9 cellular contexts compared by ENCODE assay signal in genomic region chr14:40417777-40418401, GRCh38.
DNase-seq lines count a peak whose midpoint lies in the region; ATAC-seq, FAIRE-seq and TF ChIP-seq lines count a peak whose summit lies in the region.
"Had no signal": no experiment of that assay in that cellular context is flagged by ENCODE, and none has a peak within 500 bp of the region (broad histone marks: within the 10 kb centered on the region; RNA-seq: fewer than 3 reads in every experiment).

No MANE protein-coding gene starts in this region.

- H4K20me1 ChIP-seq in astrocyte (ENCODE audit: insufficient read depth, low read length) (no peaks in the 10 kb centered on the region), neural cell (ENCODE audit: insufficient read depth) (no peaks in the 10 kb centered on the region)

- TF ChIP-seq EP300 in neural cell (conservative IDR thresholded peaks at IDR 0.05; ENCODE audit: poor library complexity, severe bottlenecking), result no peak

- no peaks in the 10 kb centered on the region for H3K9me3 ChIP-seq in HEK293 (ENCODE audit: control insufficient read depth, insufficient read depth, low read depth, low read length)
- H3K9me3 ChIP-seq in astrocyte (ENCODE audit: insufficient read depth, low read depth, low read length), result no peaks in the 10 kb centered on the region
- H3K9me3 ChIP-seq in neural cell (ENCODE audit: low read length), result no peaks in the 10 kb centered on the region

- no peaks in the 10 kb centered on the region for H3K36me3 Mint-ChIP-seq in astrocyte (ENCODE audit: low read depth, unreplicated experiment)
- no peaks in the 10 kb centered on the region for H3K36me3 Mint-ChIP-seq in stimulated activated memory B cell treated with anti-CD40 and anti-IgM and Interleukin-4, amounts not matched to agents 10 μg/mL and 1 μg/mL and 100 μg/mL, for 72 hours
- no peaks in the 10 kb centered on the region for H3K36me3 Mint-ChIP-seq in T-helper 2 cell treated with Interferon-gamma antibody and Interleukin-4, amounts not matched to agents 5 μg/mL and 100 μg/mL, for 36 hours (ENCODE audit: low read depth)

- no peaks in the 10 kb centered on the region for H3K4me1 ChIP-seq in HEK293 (ENCODE audit: control insufficient read depth, insufficient read depth, low read length)
- no peaks in the 10 kb centered on the region for H3K4me1 ChIP-seq in astrocyte (ENCODE audit: insufficient read depth, low read length)

- no peaks in the 10 kb centered on the region for H3K27me3 Mint-ChIP-seq in astrocyte (ENCODE audit: low read depth, unreplicated experiment)
- no peaks in the 10 kb centered on the region for H3K27me3 Mint-ChIP-seq in stimulated activated memory B cell treated with anti-CD40 and anti-IgM and Interleukin-4, amounts not matched to agents 10 μg/mL and 1 μg/mL and 100 μg/mL, for 72 hours
- H3K27me3 Mint-ChIP-seq in T-helper 2 cell treated with Interferon-gamma antibody and Interleukin-4, amounts not matched to agents 5 μg/mL and 100 μg/mL, for 36 hours (ENCODE audit: low read depth), result no peaks in the 10 kb centered on the region

- H3K9me3 Mint-ChIP-seq in astrocyte (ENCODE audit: unreplicated experiment), result no peaks in the 10 kb centered on the region
- no peaks in the 10 kb centered on the region for H3K9me3 Mint-ChIP-seq in stimulated activated memory B cell treated with anti-CD40 and anti-IgM and Interleukin-4, amounts not matched to agents 10 μg/mL and 1 μg/mL and 100 μg/mL, for 72 hours
- H3K9me3 Mint-ChIP-seq in T-helper 2 cell treated with Interferon-gamma antibody and Interleukin-4, amounts not matched to agents 5 μg/mL and 100 μg/mL, for 36 hours, result no peaks in the 10 kb centered on the region

- H3K4me2 ChIP-seq in astrocyte (ENCODE audit: low read length) (no peak overlapping the region), neural cell (ENCODE audit: low read length) (no peak overlapping the region)

- H3K27ac ChIP-seq in HEK293 (ENCODE audit: extremely low read depth, low read depth, low read length) (no peak overlapping the region), astrocyte (ENCODE audit: low read depth, low read length) (no peak overlapping the region), neural cell (ENCODE audit: low read length) (no peak overlapping the region)

- H3K36me3 ChIP-seq in HEK293 (ENCODE audit: control insufficient read depth in 2 of 2, insufficient read depth in 1 of 2, low read length in 2 of 2), result no peaks in the 10 kb centered on the region
- H3K36me3 ChIP-seq in astrocyte (ENCODE audit: insufficient read depth, low read length), result no peaks in the 10 kb centered on the region
- no peaks in the 10 kb centered on the region for H3K36me3 ChIP-seq in neural cell (ENCODE audit: insufficient read depth, low read length)

- peak; percentile 61 for TF ChIP-seq RAD21 in neural cell (conservative IDR thresholded peaks at IDR 0.05)

- H3K27me3 ChIP-seq in astrocyte (ENCODE audit: insufficient read depth, low read length), result no peaks in the 10 kb centered on the region
- H3K27me3 ChIP-seq in neural cell (ENCODE audit: insufficient read depth, low read depth, low read length), result no peaks in the 10 kb centered on the region

- H3K4me1 Mint-ChIP-seq in astrocyte (ENCODE audit: low read depth, unreplicated experiment), result no peaks in the 10 kb centered on the region
- no peaks in the 10 kb centered on the region for H3K4me1 Mint-ChIP-seq in stimulated activated memory B cell treated with anti-CD40 and anti-IgM and Interleukin-4, amounts not matched to agents 10 μg/mL and 1 μg/mL and 100 μg/mL, for 72 hours
- no peaks in the 10 kb centered on the region for H3K4me1 Mint-ChIP-seq in T-helper 2 cell treated with Interferon-gamma antibody and Interleukin-4, amounts not matched to agents 5 μg/mL and 100 μg/mL, for 36 hours (ENCODE audit: low read depth)

- no peak overlapping the region for H3K4me3 Mint-ChIP-seq in astrocyte (ENCODE audit: unreplicated experiment)
- H3K4me3 Mint-ChIP-seq in stimulated activated memory B cell treated with anti-CD40 and anti-IgM and Interleukin-4, amounts not matched to agents 10 μg/mL and 1 μg/mL and 100 μg/mL, for 72 hours, result no peak overlapping the region
- H3K4me3 Mint-ChIP-seq in T-helper 2 cell treated with Interferon-gamma antibody and Interleukin-4, amounts not matched to agents 5 μg/mL and 100 μg/mL, for 36 hours, result no peak overlapping the region

- H3F3A ChIP-seq in neural cell (ENCODE audit: insufficient read depth, low read length, poor library complexity, severe bottlenecking), result no peaks in the 10 kb centered on the region

- H2AFZ ChIP-seq in astrocyte (ENCODE audit: low read depth, low read length) (no peak overlapping the region), neural cell (ENCODE audit: low read depth, low read length) (no peak overlapping the region)

- DNase-seq in DMS153 treated with DMSO at 0.1 percent for 48 hours (lab: John Stamatoyannopoulos, UW; ENCODE audit: unreplicated experiment) (peak; percentile 27), DMS153 (lab: John Stamatoyannopoulos, UW) (no peak), NCI-H2171 (lab: John Stamatoyannopoulos, UW) (peak; percentile 19), astrocyte (ENCODE audit: low read depth) (no peak)
- DNase-seq in T-helper 2 cell treated with Interferon-gamma antibody and Interleukin-4, amounts not matched to agents 5 μg/mL and 100 μg/mL, for 36 hours (ENCODE audit: low spot score), result no peak

- CTCF ChIA-PET in HEK293 (lab: Yijun Ruan, JAX), result interaction anchor here (0.6 to 2.0 kb wide), 8 partner anchors 9 to 561 kb away, joined by 3 to 10 read pairs (median 3); no protein-coding TSS in a partner anchor

- TF ChIP-seq CTCF in HEK293 (tag by site-specific recombination; IDR thresholded peaks at IDR 0.05) (no peak), astrocyte (IDR thresholded peaks at IDR 0.05; ENCODE audit: insufficient read depth, low read depth, low read length) (peak; percentile 34), neural cell (IDR thresholded peaks at IDR 0.05; ENCODE audit: poor library complexity, severe bottlenecking) (peak; percentile 54)

- H3K4me3 ChIP-seq in HEK293 (ENCODE audit: low read depth, low read length), result no peak overlapping the region
- H3K4me3 ChIP-seq in astrocyte (ENCODE audit: insufficient read depth, low read depth, low read length), result no peak overlapping the region
- H3K4me3 ChIP-seq in neural cell (ENCODE audit: low read length), result no peak overlapping the region

- POLR2A ChIA-PET in HEK293 (lab: Yijun Ruan, JAX), result no interaction called here

- no peaks in the 10 kb centered on the region for H3K79me2 ChIP-seq in astrocyte (ENCODE audit: insufficient read depth, low read length)
- H3K79me2 ChIP-seq in neural cell (replicated peaks; ENCODE audit: insufficient read depth, low read length), result no peaks in the 10 kb centered on the region

- H3K9me2 ChIP-seq in neural cell (ENCODE audit: insufficient read depth, low read length), result no peaks in the 10 kb centered on the region

- no peak for ATAC-seq in stimulated activated memory B cell treated with anti-CD40 and anti-IgM and Interleukin-4, amounts not matched to agents 10 μg/mL and 1 μg/mL and 100 μg/mL, for 72 hours

- H3K9ac ChIP-seq in astrocyte (ENCODE audit: low read length), result no peak overlapping the region
- no peak overlapping the region for H3K9ac ChIP-seq in neural cell (ENCODE audit: low read length)

- no peak for FAIRE-seq in astrocyte (lab: Jason Lieb, UNC)
- FAIRE-seq: TTC549 had no signal

- H3K27ac Mint-ChIP-seq in astrocyte (ENCODE audit: unreplicated experiment), result no peak overlapping the region
- no peak overlapping the region for H3K27ac Mint-ChIP-seq in stimulated activated memory B cell treated with anti-CD40 and anti-IgM and Interleukin-4, amounts not matched to agents 10 μg/mL and 1 μg/mL and 100 μg/mL, for 72 hours
- no peak overlapping the region for H3K27ac Mint-ChIP-seq in T-helper 2 cell treated with Interferon-gamma antibody and Interleukin-4, amounts not matched to agents 5 μg/mL and 100 μg/mL, for 36 hours

TF ChIP-seq in HEK293, 187 proteins besides CTCF, POLR2A, EP300 and RAD21:
- TF ChIP-seq ZNF366 (tag by site-specific recombination; conservative IDR thresholded peaks at IDR 0.05), result no peak
- TF ChIP-seq ZNF555 (tag by site-specific recombination; conservative IDR thresholded peaks at IDR 0.05), result no peak
- peak; percentile 60 for TF ChIP-seq ZNF654 (tag by site-specific recombination; IDR thresholded peaks at IDR 0.05; ENCODE audit: low read depth)
TF ChIP-seq in HEK293: peak in this region for 1.

TF ChIP-seq in neural cell, 6 proteins besides CTCF, POLR2A, EP300 and RAD21:
- peak; percentile 47 for TF ChIP-seq SMC3 (conservative IDR thresholded peaks at IDR 0.05; ENCODE audit: poor library complexity)
- TF ChIP-seq POLR2AphosphoS5 (IDR thresholded peaks at IDR 0.05), result no peak
- TF ChIP-seq MXI1 (conservative IDR thresholded peaks at IDR 0.05; ENCODE audit: poor library complexity, severe bottlenecking), result no peak
- TF ChIP-seq TAF1 (IDR thresholded peaks at IDR 0.05; ENCODE audit: low read depth), result no peak
- no peak for TF ChIP-seq EZH2 (IDR thresholded peaks at IDR 0.05; ENCODE audit: borderline replicate concordance, insufficient read depth, low read length, poor library complexity, severe bottlenecking)
- TF ChIP-seq, protein P1, sequence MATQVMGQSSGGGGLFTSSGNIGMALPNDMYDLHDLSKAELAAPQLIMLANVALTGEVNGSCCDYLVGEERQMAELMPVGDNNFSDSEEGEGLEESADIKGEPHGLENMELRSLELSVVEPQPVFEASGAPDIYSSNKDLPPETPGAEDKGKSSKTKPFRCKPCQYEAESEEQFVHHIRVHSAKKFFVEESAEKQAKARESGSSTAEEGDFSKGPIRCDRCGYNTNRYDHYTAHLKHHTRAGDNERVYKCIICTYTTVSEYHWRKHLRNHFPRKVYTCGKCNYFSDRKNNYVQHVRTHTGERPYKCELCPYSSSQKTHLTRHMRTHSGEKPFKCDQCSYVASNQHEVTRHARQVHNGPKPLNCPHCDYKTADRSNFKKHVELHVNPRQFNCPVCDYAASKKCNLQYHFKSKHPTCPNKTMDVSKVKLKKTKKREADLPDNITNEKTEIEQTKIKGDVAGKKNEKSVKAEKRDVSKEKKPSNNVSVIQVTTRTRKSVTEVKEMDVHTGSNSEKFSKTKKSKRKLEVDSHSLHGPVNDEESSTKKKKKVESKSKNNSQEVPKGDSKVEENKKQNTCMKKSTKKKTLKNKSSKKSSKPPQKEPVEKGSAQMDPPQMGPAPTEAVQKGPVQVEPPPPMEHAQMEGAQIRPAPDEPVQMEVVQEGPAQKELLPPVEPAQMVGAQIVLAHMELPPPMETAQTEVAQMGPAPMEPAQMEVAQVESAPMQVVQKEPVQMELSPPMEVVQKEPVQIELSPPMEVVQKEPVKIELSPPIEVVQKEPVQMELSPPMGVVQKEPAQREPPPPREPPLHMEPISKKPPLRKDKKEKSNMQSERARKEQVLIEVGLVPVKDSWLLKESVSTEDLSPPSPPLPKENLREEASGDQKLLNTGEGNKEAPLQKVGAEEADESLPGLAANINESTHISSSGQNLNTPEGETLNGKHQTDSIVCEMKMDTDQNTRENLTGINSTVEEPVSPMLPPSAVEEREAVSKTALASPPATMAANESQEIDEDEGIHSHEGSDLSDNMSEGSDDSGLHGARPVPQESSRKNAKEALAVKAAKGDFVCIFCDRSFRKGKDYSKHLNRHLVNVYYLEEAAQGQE (IDR thresholded peaks at IDR 0.05; ENCODE audit: borderline replicate concordance), result no peak

Comparison
In these comparisons a context has a peak if more than half of its experiments do, and no peak if none do; other contexts are left out.
1. DNase-seq: peak in DMS153 treated with DMSO at 0.1 percent for 48 hours (single experiment) and NCI-H2171 (single experiment); none in DMS153 (single experiment), astrocyte (single experiment) and T-helper 2 cell treated with Interferon-gamma antibody and Interleukin-4, amounts not matched to agents 5 μg/mL and 100 μg/mL, for 36 hours (single experiment).